Comparison of ENCODE assay signal across 1 cellular context in the genomic region with DNA sequence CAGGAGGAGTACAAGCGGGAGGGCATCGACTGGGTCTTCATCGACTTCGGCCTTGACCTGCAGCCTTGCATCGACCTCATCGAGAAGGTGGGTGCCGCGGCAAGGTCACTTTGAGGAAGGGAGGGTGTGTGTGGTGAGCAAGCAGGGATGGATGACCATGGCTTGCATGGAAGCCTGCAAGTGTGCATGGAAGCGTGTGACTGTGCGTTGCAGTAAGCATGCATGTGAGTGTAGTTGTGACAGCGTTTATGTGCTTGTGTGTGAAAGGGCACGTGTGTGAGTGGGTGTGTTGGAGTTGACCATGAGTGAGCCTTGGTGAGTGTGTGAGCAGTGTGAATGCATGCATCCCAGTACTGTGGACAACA.
A peak's percentile ranks its signal among the peaks of the same experiment; 100 is the strongest.
TF ChIP-seq lines count a peak whose summit lies in the region.

No MANE protein-coding gene starts in this region.

TF ChIP-seq in K562, 482 proteins besides CTCF, POLR2A, EP300 and RAD21:
- TF ChIP-seq, protein P1, sequence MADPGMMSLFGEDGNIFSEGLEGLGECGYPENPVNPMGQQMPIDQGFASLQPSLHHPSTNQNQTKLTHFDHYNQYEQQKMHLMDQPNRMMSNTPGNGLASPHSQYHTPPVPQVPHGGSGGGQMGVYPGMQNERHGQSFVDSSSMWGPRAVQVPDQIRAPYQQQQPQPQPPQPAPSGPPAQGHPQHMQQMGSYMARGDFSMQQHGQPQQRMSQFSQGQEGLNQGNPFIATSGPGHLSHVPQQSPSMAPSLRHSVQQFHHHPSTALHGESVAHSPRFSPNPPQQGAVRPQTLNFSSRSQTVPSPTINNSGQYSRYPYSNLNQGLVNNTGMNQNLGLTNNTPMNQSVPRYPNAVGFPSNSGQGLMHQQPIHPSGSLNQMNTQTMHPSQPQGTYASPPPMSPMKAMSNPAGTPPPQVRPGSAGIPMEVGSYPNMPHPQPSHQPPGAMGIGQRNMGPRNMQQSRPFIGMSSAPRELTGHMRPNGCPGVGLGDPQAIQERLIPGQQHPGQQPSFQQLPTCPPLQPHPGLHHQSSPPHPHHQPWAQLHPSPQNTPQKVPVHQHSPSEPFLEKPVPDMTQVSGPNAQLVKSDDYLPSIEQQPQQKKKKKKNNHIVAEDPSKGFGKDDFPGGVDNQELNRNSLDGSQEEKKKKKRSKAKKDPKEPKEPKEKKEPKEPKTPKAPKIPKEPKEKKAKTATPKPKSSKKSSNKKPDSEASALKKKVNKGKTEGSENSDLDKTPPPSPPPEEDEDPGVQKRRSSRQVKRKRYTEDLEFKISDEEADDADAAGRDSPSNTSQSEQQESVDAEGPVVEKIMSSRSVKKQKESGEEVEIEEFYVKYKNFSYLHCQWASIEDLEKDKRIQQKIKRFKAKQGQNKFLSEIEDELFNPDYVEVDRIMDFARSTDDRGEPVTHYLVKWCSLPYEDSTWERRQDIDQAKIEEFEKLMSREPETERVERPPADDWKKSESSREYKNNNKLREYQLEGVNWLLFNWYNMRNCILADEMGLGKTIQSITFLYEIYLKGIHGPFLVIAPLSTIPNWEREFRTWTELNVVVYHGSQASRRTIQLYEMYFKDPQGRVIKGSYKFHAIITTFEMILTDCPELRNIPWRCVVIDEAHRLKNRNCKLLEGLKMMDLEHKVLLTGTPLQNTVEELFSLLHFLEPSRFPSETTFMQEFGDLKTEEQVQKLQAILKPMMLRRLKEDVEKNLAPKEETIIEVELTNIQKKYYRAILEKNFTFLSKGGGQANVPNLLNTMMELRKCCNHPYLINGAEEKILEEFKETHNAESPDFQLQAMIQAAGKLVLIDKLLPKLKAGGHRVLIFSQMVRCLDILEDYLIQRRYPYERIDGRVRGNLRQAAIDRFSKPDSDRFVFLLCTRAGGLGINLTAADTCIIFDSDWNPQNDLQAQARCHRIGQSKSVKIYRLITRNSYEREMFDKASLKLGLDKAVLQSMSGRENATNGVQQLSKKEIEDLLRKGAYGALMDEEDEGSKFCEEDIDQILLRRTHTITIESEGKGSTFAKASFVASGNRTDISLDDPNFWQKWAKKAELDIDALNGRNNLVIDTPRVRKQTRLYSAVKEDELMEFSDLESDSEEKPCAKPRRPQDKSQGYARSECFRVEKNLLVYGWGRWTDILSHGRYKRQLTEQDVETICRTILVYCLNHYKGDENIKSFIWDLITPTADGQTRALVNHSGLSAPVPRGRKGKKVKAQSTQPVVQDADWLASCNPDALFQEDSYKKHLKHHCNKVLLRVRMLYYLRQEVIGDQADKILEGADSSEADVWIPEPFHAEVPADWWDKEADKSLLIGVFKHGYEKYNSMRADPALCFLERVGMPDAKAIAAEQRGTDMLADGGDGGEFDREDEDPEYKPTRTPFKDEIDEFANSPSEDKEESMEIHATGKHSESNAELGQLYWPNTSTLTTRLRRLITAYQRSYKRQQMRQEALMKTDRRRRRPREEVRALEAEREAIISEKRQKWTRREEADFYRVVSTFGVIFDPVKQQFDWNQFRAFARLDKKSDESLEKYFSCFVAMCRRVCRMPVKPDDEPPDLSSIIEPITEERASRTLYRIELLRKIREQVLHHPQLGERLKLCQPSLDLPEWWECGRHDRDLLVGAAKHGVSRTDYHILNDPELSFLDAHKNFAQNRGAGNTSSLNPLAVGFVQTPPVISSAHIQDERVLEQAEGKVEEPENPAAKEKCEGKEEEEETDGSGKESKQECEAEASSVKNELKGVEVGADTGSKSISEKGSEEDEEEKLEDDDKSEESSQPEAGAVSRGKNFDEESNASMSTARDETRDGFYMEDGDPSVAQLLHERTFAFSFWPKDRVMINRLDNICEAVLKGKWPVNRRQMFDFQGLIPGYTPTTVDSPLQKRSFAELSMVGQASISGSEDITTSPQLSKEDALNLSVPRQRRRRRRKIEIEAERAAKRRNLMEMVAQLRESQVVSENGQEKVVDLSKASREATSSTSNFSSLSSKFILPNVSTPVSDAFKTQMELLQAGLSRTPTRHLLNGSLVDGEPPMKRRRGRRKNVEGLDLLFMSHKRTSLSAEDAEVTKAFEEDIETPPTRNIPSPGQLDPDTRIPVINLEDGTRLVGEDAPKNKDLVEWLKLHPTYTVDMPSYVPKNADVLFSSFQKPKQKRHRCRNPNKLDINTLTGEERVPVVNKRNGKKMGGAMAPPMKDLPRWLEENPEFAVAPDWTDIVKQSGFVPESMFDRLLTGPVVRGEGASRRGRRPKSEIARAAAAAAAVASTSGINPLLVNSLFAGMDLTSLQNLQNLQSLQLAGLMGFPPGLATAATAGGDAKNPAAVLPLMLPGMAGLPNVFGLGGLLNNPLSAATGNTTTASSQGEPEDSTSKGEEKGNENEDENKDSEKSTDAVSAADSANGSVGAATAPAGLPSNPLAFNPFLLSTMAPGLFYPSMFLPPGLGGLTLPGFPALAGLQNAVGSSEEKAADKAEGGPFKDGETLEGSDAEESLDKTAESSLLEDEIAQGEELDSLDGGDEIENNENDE (IDR thresholded peaks at IDR 0.05; ENCODE audit: low read depth, low read length): no peak
- TF ChIP-seq ETV6 (IDR thresholded peaks at IDR 0.05; ENCODE audit: borderline replicate concordance in 1 of 2, low read depth in 2 of 2, low read length in 1 of 2) (no peak), ETV6 (CRISPR knock-in tag; IDR thresholded peaks at IDR 0.05; ENCODE audit: borderline replicate concordance) (no peak), ZC3H4 (CRISPR knock-in tag; IDR thresholded peaks at IDR 0.05; ENCODE audit: borderline replicate concordance) (no peak), ZNF830 (CRISPR knock-in tag; IDR thresholded peaks at IDR 0.05) (no peak), ELF4 (CRISPR knock-in tag; IDR thresholded peaks at IDR 0.05) (0 out of 2 replicates have a peak, but pooled peaks have one; percentile 30), PML (IDR thresholded peaks at IDR 0.05; ENCODE audit: low read length) (no peak), POLR3G (IDR thresholded peaks at IDR 0.05; ENCODE audit: extremely low read depth, insufficient read length, insufficient replicate concordance) (no peak), U2AF2 (optimal IDR thresholded peaks at IDR 0.05; ENCODE audit: low read depth, low read length) (no peak), POLR2B (IDR thresholded peaks at IDR 0.05; ENCODE audit: low read depth, partially characterized antibody) (peak; percentile 23), BCOR (IDR thresholded peaks at IDR 0.05) (no peak), ZNF311 (CRISPR knock-in tag; IDR thresholded peaks at IDR 0.05) (no peak), RFX7 (CRISPR knock-in tag; IDR thresholded peaks at IDR 0.05) (no peak), HEY1 (CRISPR knock-in tag; IDR thresholded peaks at IDR 0.05; ENCODE audit: borderline replicate concordance) (no peak), SUPT5H (IDR thresholded peaks at IDR 0.05) (peak; percentile 40; the same call in 1 of the 2 replicates), PYGO2 (tag; IDR thresholded peaks at IDR 0.05) (no peak), MYNN (IDR thresholded peaks at IDR 0.05) (0 out of 2 replicates have a peak, but pooled peaks have one; percentile 19), MYNN (CRISPR knock-in tag; IDR thresholded peaks at IDR 0.05) (no peak), CCAR2 (IDR thresholded peaks at IDR 0.05; ENCODE audit: low read depth, low read length) (no peak), KLF10 (CRISPR knock-in tag; IDR thresholded peaks at IDR 0.05) (no peak), ZNF785 (CRISPR knock-in tag; IDR thresholded peaks at IDR 0.05) (no peak), PRMT5 (CRISPR knock-in tag; IDR thresholded peaks at IDR 0.05) (no peak), GATAD2A (IDR thresholded peaks at IDR 0.05) (no peak), RBM39 (optimal IDR thresholded peaks at IDR 0.05; ENCODE audit: low read depth, low read length) (no peak), GABPB1 (CRISPR knock-in tag; IDR thresholded peaks at IDR 0.05) (no peak), KAT7 (CRISPR knock-in tag; IDR thresholded peaks at IDR 0.05; ENCODE audit: borderline replicate concordance) (no peak)
- TF ChIP-seq, protein P2, sequence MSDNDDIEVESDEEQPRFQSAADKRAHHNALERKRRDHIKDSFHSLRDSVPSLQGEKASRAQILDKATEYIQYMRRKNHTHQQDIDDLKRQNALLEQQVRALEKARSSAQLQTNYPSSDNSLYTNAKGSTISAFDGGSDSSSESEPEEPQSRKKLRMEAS (CRISPR knock-in tag; IDR thresholded peaks at IDR 0.05): peak; percentile 40; the same call in 1 of the 2 replicates
- TF ChIP-seq, protein P3, sequence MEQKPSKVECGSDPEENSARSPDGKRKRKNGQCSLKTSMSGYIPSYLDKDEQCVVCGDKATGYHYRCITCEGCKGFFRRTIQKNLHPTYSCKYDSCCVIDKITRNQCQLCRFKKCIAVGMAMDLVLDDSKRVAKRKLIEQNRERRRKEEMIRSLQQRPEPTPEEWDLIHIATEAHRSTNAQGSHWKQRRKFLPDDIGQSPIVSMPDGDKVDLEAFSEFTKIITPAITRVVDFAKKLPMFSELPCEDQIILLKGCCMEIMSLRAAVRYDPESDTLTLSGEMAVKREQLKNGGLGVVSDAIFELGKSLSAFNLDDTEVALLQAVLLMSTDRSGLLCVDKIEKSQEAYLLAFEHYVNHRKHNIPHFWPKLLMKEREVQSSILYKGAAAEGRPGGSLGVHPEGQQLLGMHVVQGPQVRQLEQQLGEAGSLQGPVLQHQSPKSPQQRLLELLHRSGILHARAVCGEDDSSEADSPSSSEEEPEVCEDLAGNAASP (IDR thresholded peaks at IDR 0.05): no peak
- TF ChIP-seq, protein P4, sequence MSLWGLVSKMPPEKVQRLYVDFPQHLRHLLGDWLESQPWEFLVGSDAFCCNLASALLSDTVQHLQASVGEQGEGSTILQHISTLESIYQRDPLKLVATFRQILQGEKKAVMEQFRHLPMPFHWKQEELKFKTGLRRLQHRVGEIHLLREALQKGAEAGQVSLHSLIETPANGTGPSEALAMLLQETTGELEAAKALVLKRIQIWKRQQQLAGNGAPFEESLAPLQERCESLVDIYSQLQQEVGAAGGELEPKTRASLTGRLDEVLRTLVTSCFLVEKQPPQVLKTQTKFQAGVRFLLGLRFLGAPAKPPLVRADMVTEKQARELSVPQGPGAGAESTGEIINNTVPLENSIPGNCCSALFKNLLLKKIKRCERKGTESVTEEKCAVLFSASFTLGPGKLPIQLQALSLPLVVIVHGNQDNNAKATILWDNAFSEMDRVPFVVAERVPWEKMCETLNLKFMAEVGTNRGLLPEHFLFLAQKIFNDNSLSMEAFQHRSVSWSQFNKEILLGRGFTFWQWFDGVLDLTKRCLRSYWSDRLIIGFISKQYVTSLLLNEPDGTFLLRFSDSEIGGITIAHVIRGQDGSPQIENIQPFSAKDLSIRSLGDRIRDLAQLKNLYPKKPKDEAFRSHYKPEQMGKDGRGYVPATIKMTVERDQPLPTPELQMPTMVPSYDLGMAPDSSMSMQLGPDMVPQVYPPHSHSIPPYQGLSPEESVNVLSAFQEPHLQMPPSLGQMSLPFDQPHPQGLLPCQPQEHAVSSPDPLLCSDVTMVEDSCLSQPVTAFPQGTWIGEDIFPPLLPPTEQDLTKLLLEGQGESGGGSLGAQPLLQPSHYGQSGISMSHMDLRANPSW (CRISPR knock-in tag; IDR thresholded peaks at IDR 0.05): no peak
TF ChIP-seq in K562: peak in this region for 5.
